Comparison of ENCODE assay signal across 10 cellular contexts in genomic region chr1:116777831-116778830, GRCh38. TPM values are rescaled to one million over a fixed set of nuclear protein-coding genes. Genes with fewer than 3 reads are reported as not detected.
A peak's percentile ranks its signal among the peaks of the same experiment; 100 is the strongest.
DNase-seq lines count a peak whose midpoint lies in the region; ATAC-seq, FAIRE-seq and TF ChIP-seq lines count a peak whose summit lies in the region.
"Had no signal": no experiment of that assay in that cellular context is flagged by ENCODE, and none has a peak within 500 bp of the region (broad histone marks: within the 10 kb centered on the region; RNA-seq: fewer than 3 reads in every experiment).

No MANE protein-coding gene starts in this region.

- H4K20me1 ChIP-seq in K562 (replicated peaks; ENCODE audit: control insufficient read depth, insufficient read depth, low read length): no peaks in the 10 kb centered on the region

- DNase-seq in K562 (ENCODE audit: extremely low read depth in 1 of 4, low spot score in 3 of 4) (no peak), renal cortical epithelial cell (ENCODE audit: low read depth) (peak; percentile 70)
- DNase-seq: Peyer's patch had no signal

- no peak overlapping the region for H3K9ac ChIP-seq in K562 (ENCODE audit: insufficient read depth in 1 of 2, low read depth in 2 of 2, low read length in 2 of 2)

- H3K36me3 ChIP-seq in KOPT-K1 (ENCODE audit: insufficient read depth, low read length) (no peaks in the 10 kb centered on the region), K562 (ENCODE audit: control insufficient read depth, insufficient read depth, low read length) (no peaks in the 10 kb centered on the region)
- H3K36me3 ChIP-seq: Peyer's patch, right atrium auricular region, suprapubic skin had no signal

- H3K4me3 ChIP-seq in K562: no peak overlapping the region
- H3K4me3 ChIP-seq: Peyer's patch, right atrium auricular region, suprapubic skin had no signal

- in situ Hi-C loops in K562 (cut with MboI): no loop called here

- no peak for TF ChIP-seq EP300 in K562 (IDR thresholded peaks at IDR 0.05; ENCODE audit: low read length)

- 0 out of 2 replicates have a peak overlapping the region, but pooled peaks have one; percentile 8 for H3K4me2 ChIP-seq in K562 (ENCODE audit: insufficient read depth, low read length)

- no peak for TF ChIP-seq RAD21 in K562 (CRISPR knock-in tag; conservative IDR thresholded peaks at IDR 0.05 in 1 of 2, IDR thresholded peaks at IDR 0.05 in 1 of 2)

- CTCF ChIA-PET in K562 (lab: Yijun Ruan, JAX; ENCODE audit: low intra/inter-chr PET ratio): no interaction called here

- peaks cover 2% of the 10 kb centered on the region in 2 experiments; a peak in 2 of 5 replicates for H3K4me1 ChIP-seq in K562 (replicated peaks in 1 of 2; ENCODE audit: control insufficient read depth in 2 of 2, insufficient read depth in 2 of 2, low read length in 2 of 2)
- H3K4me1 ChIP-seq: Peyer's patch, right atrium auricular region, suprapubic skin had no signal

- POLR2A ChIA-PET in K562 (lab: Yijun Ruan, JAX): interaction anchor here (0.7 to 1.5 kb wide), 4 partner anchors 8 to 866 kb away, joined by 3 to 5 read pairs (median 3); no protein-coding TSS in a partner anchor

- peaks cover 36% of the 10 kb centered on the region for H3K9me3 ChIP-seq in KOPT-K1 (ENCODE audit: insufficient read depth, low read length, poor library complexity, severe bottlenecking)
- H3K9me3 ChIP-seq in K562 (replicated peaks; ENCODE audit: control insufficient read depth, insufficient read depth, low read depth, low read length): no peaks in the 10 kb centered on the region
- H3K9me3 ChIP-seq: Peyer's patch, right atrium auricular region, suprapubic skin had no signal

- 14% methylated on average over 3 of the region's 3 CpGs for WGBS in K562 (ENCODE audit: insufficient coverage, low coverage, missing lambda C conversion rate)

- no peaks in the 10 kb centered on the region for H3K9me1 ChIP-seq in K562 (ENCODE audit: control insufficient read depth, insufficient read depth, low read length)

- H3K27ac ChIP-seq in KOPT-K1 (ENCODE audit: low read depth, low read length, poor library complexity, severe bottlenecking): peak overlapping the region; percentile 63
- no peak overlapping the region for H3K27ac ChIP-seq in K562 (ENCODE audit: extremely low read depth, low read depth, low read length)
- H3K27ac ChIP-seq: Peyer's patch, right atrium auricular region, suprapubic skin had no signal

- intact Hi-C loops in K562 (cut with micrococcal nuclease): no loop called here

- ATAC-seq in GM18868 (IDR thresholded peaks at IDR 0.05; ENCODE audit: unreplicated experiment) (peak; percentile 74), K562 (peak; percentile 78), GM19467 (IDR thresholded peaks at IDR 0.05; ENCODE audit: unreplicated experiment) (no peak), HG02798 (IDR thresholded peaks at IDR 0.05; ENCODE audit: poor library complexity, unreplicated experiment) (no peak), HG03045 (IDR thresholded peaks at IDR 0.05; ENCODE audit: unreplicated experiment) (no peak)

- H3K79me2 ChIP-seq in K562 (ENCODE audit: control insufficient read depth, insufficient read depth, low read length): no peaks in the 10 kb centered on the region

- no peak for TF ChIP-seq POLR2A in K562 (conservative IDR thresholded peaks at IDR 0.05)

- no peak for TF ChIP-seq CTCF in K562 (IDR thresholded peaks at IDR 0.05 in 2 of 3, conservative IDR thresholded peaks at IDR 0.05 in 1 of 3; ENCODE audit: insufficient read depth in 2 of 3, low read depth in 1 of 3, low read length in 3 of 3)

- no TSS peak for BruUV-seq in K562 (replicated peaks; lab: Mats Ljungman, UMichigan)

- H2AFZ ChIP-seq in K562 (ENCODE audit: low read depth, low read length): peak overlapping the region; percentile 83

- no peaks in the 10 kb centered on the region for H3K27me3 ChIP-seq in K562 (ENCODE audit: control insufficient read depth in 2 of 2, insufficient read depth in 2 of 2, low read length in 2 of 2)
- H3K27me3 ChIP-seq: Peyer's patch, right atrium auricular region, suprapubic skin had no signal

- peak; percentile 46 for FAIRE-seq in K562 (lab: Jason Lieb, UNC)

TF ChIP-seq in K562, 482 proteins besides CTCF, POLR2A, EP300 and RAD21 (continues in another document):
- no peak for TF ChIP-seq SIX5 (IDR thresholded peaks at IDR 0.05; ENCODE audit: borderline replicate concordance in 1 of 2, insufficient read depth in 1 of 2, low read depth in 1 of 2, low read length in 2 of 2)
- no peak for TF ChIP-seq EWSR1 (IDR thresholded peaks at IDR 0.05; ENCODE audit: borderline replicate concordance, low read depth, partially characterized antibody)
- TF ChIP-seq, protein P1, sequence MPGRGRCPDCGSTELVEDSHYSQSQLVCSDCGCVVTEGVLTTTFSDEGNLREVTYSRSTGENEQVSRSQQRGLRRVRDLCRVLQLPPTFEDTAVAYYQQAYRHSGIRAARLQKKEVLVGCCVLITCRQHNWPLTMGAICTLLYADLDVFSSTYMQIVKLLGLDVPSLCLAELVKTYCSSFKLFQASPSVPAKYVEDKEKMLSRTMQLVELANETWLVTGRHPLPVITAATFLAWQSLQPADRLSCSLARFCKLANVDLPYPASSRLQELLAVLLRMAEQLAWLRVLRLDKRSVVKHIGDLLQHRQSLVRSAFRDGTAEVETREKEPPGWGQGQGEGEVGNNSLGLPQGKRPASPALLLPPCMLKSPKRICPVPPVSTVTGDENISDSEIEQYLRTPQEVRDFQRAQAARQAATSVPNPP (IDR thresholded peaks at IDR 0.05; ENCODE audit: borderline replicate concordance, insufficient read depth, insufficient read length): no peak

RNA-seq across cellular contexts. Expression of gene CD2, which starts 23.9 kb away (rescaled TPM):
- total RNA-seq in K562 (2011; cell fraction: chromatin; rRNA removed; ENCODE audit: low replicate concordance): not detected in 2 replicates
- total RNA-seq in K562 (2011; cell fraction: nucleolus; rRNA removed): not detected in 2 replicates
- total RNA-seq in K562 (2011; cell fraction: nucleoplasm; rRNA removed): not detected in 2 replicates
- total RNA-seq in K562 (2014; rRNA removed): not detected in 2 replicates
- not detected in 2 replicates for total RNA-seq in K562 (2014; rRNA removed; fragmentation: Illumina TruSeq; extraction: Trizol)
- total RNA-seq in K562 (2015; rRNA removed; fragmentation: Illumina TruSeq; extraction: Trizol): not detected in 2 replicates
- total RNA-seq in K562 (2021): 0.16 and 0.29 TPM in 2 replicates
- not detected in 2 replicates for polyA plus RNA-seq in K562 (2011; rRNA removed)
- polyA plus RNA-seq in K562 (2011; cell fraction: cytosol; rRNA removed): not detected in 2 replicates
- polyA plus RNA-seq in K562 (2011; cell fraction: nucleus; rRNA removed): not detected in 2 replicates
- 0.06 TPM in 1 of 2 replicates, not detected in the other for polyA plus RNA-seq in K562 (2012)
- polyA plus RNA-seq in K562 (2014; fragmentation: Illumina TruSeq; extraction: Trizol): 0.07 TPM in 1 of 2 replicates, not detected in the other
- polyA plus RNA-seq in K562 (2014; fragmentation: Nextera tagmentation; extraction: Ambion mirVana): not detected
- polyA plus RNA-seq in K562 (2014; rRNA removed): not detected in 2 replicates
- polyA minus RNA-seq in K562 (2011; rRNA and poly(A)+ RNA removed): not detected in 2 replicates
- not detected in 2 replicates for polyA minus RNA-seq in K562 (2011; cell fraction: cytosol; rRNA and poly(A)+ RNA removed)
- polyA minus RNA-seq in K562 (2011; cell fraction: nucleus; rRNA and poly(A)+ RNA removed): not detected in 2 replicates
- total RNA-seq in renal cortical epithelial cell: not detected in 2 replicates

Comparison
In these comparisons a context has a peak if more than half of its experiments do, and no peak if none do; other contexts are left out.
1. ATAC-seq: peak in GM18868 (single experiment) and K562 (single experiment); none in GM19467 (single experiment), HG02798 (single experiment) and HG03045 (single experiment).